Comparison of ENCODE assay signal across 20 cellular contexts in the genomic region with DNA sequence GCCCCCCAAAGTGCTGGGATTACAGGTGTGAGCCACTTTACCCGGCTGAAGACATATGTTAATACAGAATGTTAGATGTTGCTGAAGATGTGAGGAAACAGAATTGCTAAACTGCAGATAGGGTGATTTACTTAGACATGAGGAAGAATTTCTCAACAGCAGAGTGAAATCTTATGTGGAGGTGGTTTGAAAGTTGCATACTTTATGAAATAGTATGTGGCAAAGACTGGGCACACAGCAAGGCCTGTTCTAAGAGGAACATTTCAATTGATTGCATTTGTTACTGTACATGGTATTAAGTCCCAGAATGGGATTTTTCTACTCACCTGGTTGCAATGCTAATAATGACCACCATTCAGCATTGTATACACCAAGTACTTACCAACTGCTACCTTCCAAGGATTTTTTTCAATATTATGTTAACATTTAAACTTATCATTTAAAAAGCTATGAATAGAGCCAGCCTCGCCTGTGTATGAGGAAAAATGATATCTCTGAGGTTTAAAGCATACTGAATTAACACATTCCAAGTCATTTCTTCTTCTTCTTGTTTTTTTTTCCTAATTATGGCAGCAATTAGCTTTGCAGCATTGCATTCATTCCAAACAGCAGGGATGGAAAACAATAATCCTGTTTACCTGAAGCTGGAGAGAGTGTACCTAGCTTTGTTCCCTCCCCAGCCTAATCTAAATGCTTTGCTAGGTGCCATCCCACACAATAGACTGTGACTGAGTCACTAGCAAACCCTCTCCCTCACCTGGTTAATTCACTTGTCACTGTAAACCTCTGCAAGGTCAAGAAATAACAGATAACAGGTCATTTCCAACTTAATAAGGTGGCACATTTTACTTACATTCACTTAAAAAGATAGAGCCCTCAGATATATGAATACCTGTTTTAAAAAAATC. TPM values are rescaled to one million over a fixed set of nuclear protein-coding genes. Genes with fewer than 3 reads are reported as not detected.
A peak's percentile ranks its signal among the peaks of the same experiment; 100 is the strongest.
DNase-seq lines count a peak whose midpoint lies in the region; ATAC-seq, FAIRE-seq and TF ChIP-seq lines count a peak whose summit lies in the region.
"Had no signal": no experiment of that assay in that cellular context is flagged by ENCODE, and none has a peak within 500 bp of the region (broad histone marks: within the 10 kb centered on the region; RNA-seq: fewer than 3 reads in every experiment).

No MANE protein-coding gene starts in this region.

- H3K4me1 Mint-ChIP-seq in WTC11: peaks cover 33% of the 10 kb centered on the region
- H3K4me1 Mint-ChIP-seq: stimulated activated naive B cell treated with anti-CD40 and anti-IgM and Interleukin-4, amounts not matched to agents 10 μg/mL and 1 μg/mL and 100 μg/mL, for 72 hours had no signal

- no peaks in the 10 kb centered on the region for H3K36me3 ChIP-seq in pancreas
- H3K36me3 ChIP-seq: BLaER1 treated with 17β-estradiol and CSF1 and Interleukin-3, amounts not matched to agents 10 nM and 100 nM; heart right ventricle had no signal

- peak; percentile 35 for DNase-seq in DMS53 (lab: John Stamatoyannopoulos, UW)
- DNase-seq in DMS53 treated with DMSO at 0.1 percent for 48 hours (lab: John Stamatoyannopoulos, UW; ENCODE audit: unreplicated experiment): no peak
- peak; percentile 85 for DNase-seq in NCI-H146 (lab: John Stamatoyannopoulos, UW)
- no peak for DNase-seq in WTC11 (ENCODE audit: low spot score)
- DNase-seq in pancreas: no peak
- DNase-seq in activated CD4-positive, alpha-beta T cell treated with anti-CD3 and anti-CD28 coated beads for 4 hours: no peak
- DNase-seq in NCI-H524 (lab: John Stamatoyannopoulos, UW): no peak
- DNase-seq in AG20443 (ENCODE audit: low spot score): no peak
- DNase-seq: activated CD8-positive, alpha-beta T cell treated with anti-CD3 and anti-CD28 coated beads for 36 hours; heart right ventricle; kidney glomerular epithelial cell; mesenchymal stem cell; NCI-H1048; stimulated activated naive B cell treated with anti-CD40 and anti-IgM and Interleukin-4, amounts not matched to agents 10 μg/mL and 1 μg/mL and 100 μg/mL, for 72 hours; SW 1271 had no signal

- no peak overlapping the region for H3K27ac Mint-ChIP-seq in WTC11
- H3K27ac Mint-ChIP-seq: activated CD8-positive, alpha-beta T cell treated with anti-CD3 and anti-CD28 coated beads for 36 hours; stimulated activated naive B cell treated with anti-CD40 and anti-IgM and Interleukin-4, amounts not matched to agents 10 μg/mL and 1 μg/mL and 100 μg/mL, for 72 hours had no signal

- H3K27me3 Mint-ChIP-seq in WTC11 (ENCODE audit: low read depth): peaks cover 74% of the 10 kb centered on the region
- H3K27me3 Mint-ChIP-seq: activated CD8-positive, alpha-beta T cell treated with anti-CD3 and anti-CD28 coated beads for 36 hours; stimulated activated naive B cell treated with anti-CD40 and anti-IgM and Interleukin-4, amounts not matched to agents 10 μg/mL and 1 μg/mL and 100 μg/mL, for 72 hours had no signal

- no peaks in the 10 kb centered on the region for H3K27me3 ChIP-seq in pancreas
- H3K27me3 ChIP-seq: BLaER1 treated with 17β-estradiol and CSF1 and Interleukin-3, amounts not matched to agents 10 nM and 100 nM; heart right ventricle had no signal

- H3K9me3 ChIP-seq in pancreas: no peaks in the 10 kb centered on the region
- H3K9me3 ChIP-seq: BLaER1 treated with 17β-estradiol and CSF1 and Interleukin-3, amounts not matched to agents 10 nM and 100 nM; heart right ventricle had no signal

- H3K4me3 ChIP-seq in pancreas: no peak overlapping the region
- H3K4me3 ChIP-seq: BLaER1 treated with 17β-estradiol and CSF1 and Interleukin-3, amounts not matched to agents 10 nM and 100 nM; heart right ventricle had no signal

- TF ChIP-seq CTCF in WTC11 (IDR thresholded peaks at IDR 0.05) (no peak), pancreas (IDR thresholded peaks at IDR 0.05) (no peak)

- no peak for FAIRE-seq in pancreas (lab: Jason Lieb, UNC)
- FAIRE-seq: GM18507, H54, RCC 7860 had no signal

- H3K27ac ChIP-seq in pancreas: no peak overlapping the region
- H3K27ac ChIP-seq: 22Rv1; BLaER1 treated with 17β-estradiol and CSF1 and Interleukin-3, amounts not matched to agents 10 nM and 100 nM; heart right ventricle had no signal

- CTCF ChIA-PET in WTC11 (lab: Charles Lee): interaction anchor here (0.7 to 1.1 kb wide), 2 partner anchors 87 to 200 kb away, joined by 3 to 4 read pairs; no protein-coding TSS in a partner anchor

- intact Hi-C loops in pancreas (cut with DNase I): no loop called here

- POLR2A ChIA-PET in WTC11 (lab: Charles Lee): no interaction called here

- H3K4me3 Mint-ChIP-seq in WTC11: no peak overlapping the region
- H3K4me3 Mint-ChIP-seq: activated CD8-positive, alpha-beta T cell treated with anti-CD3 and anti-CD28 coated beads for 36 hours; stimulated activated naive B cell treated with anti-CD40 and anti-IgM and Interleukin-4, amounts not matched to agents 10 μg/mL and 1 μg/mL and 100 μg/mL, for 72 hours had no signal

- ATAC-seq in WTC11 (peak; percentile 79), pancreas (peak in 3 of 4 donors; percentile 50 to 70 (median 68))
- ATAC-seq: activated CD8-positive, alpha-beta T cell treated with anti-CD3 and anti-CD28 coated beads for 36 hours; heart right ventricle; stimulated activated naive B cell treated with anti-CD40 and anti-IgM and Interleukin-4, amounts not matched to agents 10 μg/mL and 1 μg/mL and 100 μg/mL, for 72 hours had no signal

- H3K4me1 ChIP-seq in pancreas: peaks cover 14 to 22% (median 14%) of the 10 kb centered on the region in 3 donors
- H3K4me1 ChIP-seq: BLaER1 treated with 17β-estradiol and CSF1 and Interleukin-3, amounts not matched to agents 10 nM and 100 nM; heart right ventricle had no signal

- no peaks in the 10 kb centered on the region for H3K36me3 Mint-ChIP-seq in WTC11
- H3K36me3 Mint-ChIP-seq: stimulated activated naive B cell treated with anti-CD40 and anti-IgM and Interleukin-4, amounts not matched to agents 10 μg/mL and 1 μg/mL and 100 μg/mL, for 72 hours had no signal

- no peaks in the 10 kb centered on the region for H3K9me3 Mint-ChIP-seq in WTC11
- H3K9me3 Mint-ChIP-seq: activated CD8-positive, alpha-beta T cell treated with anti-CD3 and anti-CD28 coated beads for 36 hours; stimulated activated naive B cell treated with anti-CD40 and anti-IgM and Interleukin-4, amounts not matched to agents 10 μg/mL and 1 μg/mL and 100 μg/mL, for 72 hours had no signal

- 61 to 67% methylated on average over 2 of the region's 2 CpGs for WGBS in pancreas, 2 donors

TF ChIP-seq in WTC11, 78 proteins besides CTCF, POLR2A, EP300 and RAD21 (continues in another document):
- no peak for TF ChIP-seq RORB (CRISPR knock-in tag; IDR thresholded peaks at IDR 0.05)
- TF ChIP-seq AFF4 (CRISPR knock-in tag; IDR thresholded peaks at IDR 0.05; ENCODE audit: borderline replicate concordance): no peak
- no peak for TF ChIP-seq ZNF121 (CRISPR knock-in tag; IDR thresholded peaks at IDR 0.05)
- no peak for TF ChIP-seq E2F1 (CRISPR knock-in tag; IDR thresholded peaks at IDR 0.05)
- TF ChIP-seq GRHL2 (CRISPR knock-in tag; IDR thresholded peaks at IDR 0.05; ENCODE audit: insufficient replicate concordance, severe bottlenecking): no peak
- TF ChIP-seq SP1 (CRISPR knock-in tag; conservative IDR thresholded peaks at IDR 0.05): no peak
- no peak for TF ChIP-seq KAT7 (CRISPR knock-in tag; IDR thresholded peaks at IDR 0.05; ENCODE audit: borderline replicate concordance)
- TF ChIP-seq, protein P1, sequence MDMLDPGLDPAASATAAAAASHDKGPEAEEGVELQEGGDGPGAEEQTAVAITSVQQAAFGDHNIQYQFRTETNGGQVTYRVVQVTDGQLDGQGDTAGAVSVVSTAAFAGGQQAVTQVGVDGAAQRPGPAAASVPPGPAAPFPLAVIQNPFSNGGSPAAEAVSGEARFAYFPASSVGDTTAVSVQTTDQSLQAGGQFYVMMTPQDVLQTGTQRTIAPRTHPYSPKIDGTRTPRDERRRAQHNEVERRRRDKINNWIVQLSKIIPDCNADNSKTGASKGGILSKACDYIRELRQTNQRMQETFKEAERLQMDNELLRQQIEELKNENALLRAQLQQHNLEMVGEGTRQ (CRISPR knock-in tag; IDR thresholded peaks at IDR 0.05): no peak

RNA-seq across cellular contexts. Expression of gene KLF5, which starts 19.4 kb away (rescaled TPM):
- total RNA-seq in WTC11 (2021): 2.3 to 3.0 TPM (median 2.4 TPM) in 3 replicates
- 10 to 100 TPM in 2 of 6 donors, 1 to 10 TPM in 4; 3.9 to 18.2 (median 8.8) TPM for total RNA-seq in pancreas
- polyA plus RNA-seq in pancreas: 1 to 10 TPM; 5.8 to 7.3 TPM

Comparison
In these comparisons a context has a peak if more than half of its experiments do, and no peak if none do; other contexts are left out.
1. DNase-seq: peak in DMS53 (single experiment) and NCI-H146 (single experiment); none in DMS53 treated with DMSO at 0.1 percent for 48 hours (single experiment), WTC11 (single experiment), pancreas (0 of 6), activated CD4-positive, alpha-beta T cell treated with anti-CD3 and anti-CD28 coated beads for 4 hours (0 of 2), NCI-H524 (0 of 2) and AG20443 (single experiment).